ENCODE assay signal across 8 cellular contexts in genomic region chr11:27472398-27473016, GRCh38. TPM values are rescaled to one million over a fixed set of nuclear protein-coding genes. Genes with fewer than 3 reads are reported as not detected.
DNase-seq lines count a peak whose midpoint lies in the region; TF ChIP-seq lines count a peak whose summit lies in the region.

Gene LGR4 (minus strand): TSS chr11:27472790. CDS start chr11:27472302, 488 bp downstream.

- CTCF ChIA-PET in HEK293 (lab: Yijun Ruan, JAX) (interaction anchor here (1.1 to 4.0 kb wide), 3 partner anchors 13 to 259 kb away, joined by 3 to 21 read pairs (median 5); no protein-coding TSS in a partner anchor), SK-N-SH (lab: Yijun Ruan, JAX) (interaction anchor here (0.7 to 2.4 kb wide), 4 partner anchors 14 to 289 kb away, joined by 3 to 11 read pairs (median 7); no protein-coding TSS in a partner anchor)

- TF ChIP-seq EP300 in SK-N-SH (IDR thresholded peaks at IDR 0.05; ENCODE audit: borderline replicate concordance in 1 of 2, low read depth in 1 of 2, low read length in 1 of 2), result no peak
- TF ChIP-seq EP300 in suprapubic skin (IDR thresholded peaks at IDR 0.05), result no peak

- no peaks in the 10 kb centered on the region for H3K9me3 ChIP-seq in HEK293 (ENCODE audit: control insufficient read depth, insufficient read depth, low read depth, low read length)
- no peaks in the 10 kb centered on the region for H3K9me3 ChIP-seq in SK-N-SH
- no peaks in the 10 kb centered on the region for H3K9me3 ChIP-seq in suprapubic skin

- no peaks in the 10 kb centered on the region for H3K36me3 Mint-ChIP-seq in activated naive CD8-positive, alpha-beta T cell

- no peaks in the 10 kb centered on the region for H3K9me3 Mint-ChIP-seq in activated naive CD8-positive, alpha-beta T cell (ENCODE audit: low read depth)

- H3K4me2 ChIP-seq in SK-N-SH, result peak within 1 kb of the TSS; percentile 85

- peak within 1 kb of the TSS; percentile 93 for H3K27ac ChIP-seq in HEK293 (ENCODE audit: extremely low read depth, low read depth, low read length)
- peak within 1 kb of the TSS; percentile 63 to 75 for H3K27ac ChIP-seq in SK-N-SH (ENCODE audit: low read depth in 2 of 2, low read length in 1 of 2)
- peak within 1 kb of the TSS; percentile 97 for H3K27ac ChIP-seq in suprapubic skin

- peaks cover 8% of the 10 kb centered on the region for H3K27me3 Mint-ChIP-seq in activated naive CD8-positive, alpha-beta T cell

- peaks cover 20% of the 10 kb centered on the region for H3K4me1 Mint-ChIP-seq in activated naive CD8-positive, alpha-beta T cell (ENCODE audit: low read depth)

- H3K36me3 ChIP-seq in HEK293 (ENCODE audit: control insufficient read depth in 2 of 2, insufficient read depth in 1 of 2, low read length in 2 of 2) (no peaks in the 10 kb centered on the region), SK-N-SH (replicated peaks in 1 of 2; ENCODE audit: control insufficient read depth in 1 of 2, insufficient read depth in 2 of 2, low read length in 1 of 2) (no peaks in the 10 kb centered on the region), suprapubic skin (no peaks in the 10 kb centered on the region)

- POLR2A ChIA-PET in HEK293 (lab: Yijun Ruan, JAX) (interaction anchor here (0.6 to 1.6 kb wide), 20 partner anchors 8 to 405 kb away, joined by 3 to 10 read pairs (median 4); partner anchors contain the start of gene CCDC34), SK-N-SH (lab: Yijun Ruan, JAX) (interaction anchor here (1.1 kb wide), 1 partner anchor 100 kb away, joined by 3 read pairs; no protein-coding TSS in a partner anchor)

- WGBS in SK-N-SH (ENCODE audit: low lambda C conversion rate), result 1% methylated on average over 16 of the region's 57 CpGs
- under 1% methylated on average over 38 of the region's 57 CpGs for WGBS in suprapubic skin

- H3K4me1 ChIP-seq in HEK293 (ENCODE audit: control insufficient read depth, insufficient read depth, low read length) (no peaks in the 10 kb centered on the region), SK-N-SH (ENCODE audit: control insufficient read depth in 1 of 2, insufficient read depth in 2 of 2, low read depth in 1 of 2, low read length in 1 of 2) (peaks cover 10 to 33% of the 10 kb centered on the region in 2 experiments), suprapubic skin (peaks cover 41% of the 10 kb centered on the region)

- DNase-seq in ELF-1 (ENCODE audit: low read depth, low spot score) (peak; percentile 98), NB4 (ENCODE audit: low read depth) (peak; percentile 96), SK-N-SH (peak; percentile 90), glomerular visceral epithelial cell (ENCODE audit: extremely low spot score) (peak; percentile 94), nucleus accumbens (lab: John Stamatoyannopoulos, UW) (peak; percentile 45 to 95 (median 84)), suprapubic skin (ENCODE audit: low spot score in 2 of 2) (peak; percentile 96 to 98)

- H3K27ac Mint-ChIP-seq in activated naive CD8-positive, alpha-beta T cell, result peak within 1 kb of the TSS; percentile 52

- TF ChIP-seq CTCF in HEK293 (tag by site-specific recombination; IDR thresholded peaks at IDR 0.05), result no peak
- TF ChIP-seq CTCF in NB4 (IDR thresholded peaks at IDR 0.05; ENCODE audit: low read depth, low read length), result no peak
- no peak for TF ChIP-seq CTCF in SK-N-SH (IDR thresholded peaks at IDR 0.05)
- TF ChIP-seq CTCF in suprapubic skin (IDR thresholded peaks at IDR 0.05), result no peak

- H3K9me2 ChIP-seq in SK-N-SH, result no peaks in the 10 kb centered on the region

- no peaks in the 10 kb centered on the region for H3K27me3 ChIP-seq in SK-N-SH (ENCODE audit: insufficient read depth)
- H3K27me3 ChIP-seq in suprapubic skin, result no peaks in the 10 kb centered on the region

- H3K9ac ChIP-seq in SK-N-SH, result peak within 1 kb of the TSS; percentile 77

- H3F3A ChIP-seq in SK-N-SH (replicated peaks; ENCODE audit: insufficient read depth), result peaks cover 4% of the 10 kb centered on the region

- H2AFZ ChIP-seq in SK-N-SH (ENCODE audit: low read depth), result peak within 1 kb of the TSS; percentile 71; the same call in 1 of the 2 replicates

- TF ChIP-seq POLR2A in NB4 (IDR thresholded peaks at IDR 0.05; ENCODE audit: extremely low read depth, insufficient read length) (peak; percentile 40), suprapubic skin (IDR thresholded peaks at IDR 0.05) (peak in 1 of 2 donors; percentile 51)

- H4K20me1 ChIP-seq in SK-N-SH (ENCODE audit: insufficient read depth), result no peaks in the 10 kb centered on the region; the same call in 1 of the 2 replicates

- H3K4me3 ChIP-seq in HEK293 (ENCODE audit: low read depth, low read length), result peak within 1 kb of the TSS; percentile 79
- peak within 1 kb of the TSS; percentile 72 for H3K4me3 ChIP-seq in NB4 (ENCODE audit: low read depth, low read length)
- H3K4me3 ChIP-seq in SK-N-SH (ENCODE audit: low read depth in 2 of 2, low read length in 1 of 2), result peak within 1 kb of the TSS; percentile 75 to 87
- H3K4me3 ChIP-seq in suprapubic skin, result peak within 1 kb of the TSS; percentile 98

- H3K4me3 Mint-ChIP-seq in activated naive CD8-positive, alpha-beta T cell, result peak within 1 kb of the TSS; percentile 97

- no peak for TF ChIP-seq RAD21 in SK-N-SH (IDR thresholded peaks at IDR 0.05; ENCODE audit: low read length)

- H3K79me2 ChIP-seq in SK-N-SH (ENCODE audit: insufficient read depth), result peaks cover 14% of the 10 kb centered on the region; the same call in 1 of the 2 replicates

TF ChIP-seq in HEK293, 187 proteins besides CTCF, POLR2A, EP300 and RAD21 (continues in another document):
- no peak for TF ChIP-seq ZNF645 (tag by site-specific recombination; IDR thresholded peaks at IDR 0.05)
- TF ChIP-seq ZNF341 (tag by site-specific recombination; IDR thresholded peaks at IDR 0.05; ENCODE audit: low read depth), result no peak; the same call in 1 of the 2 replicates
- TF ChIP-seq ZNF544 (tag by site-specific recombination; IDR thresholded peaks at IDR 0.05), result no peak
- TF ChIP-seq IKZF3 (tag by site-specific recombination; IDR thresholded peaks at IDR 0.05), result peak; percentile 91
- TF ChIP-seq ZNF121 (tag by site-specific recombination; IDR thresholded peaks at IDR 0.05), result no peak
- no peak for TF ChIP-seq ZNF350 (tag by site-specific recombination; IDR thresholded peaks at IDR 0.05)
- TF ChIP-seq ZSCAN30 (tag by site-specific recombination; IDR thresholded peaks at IDR 0.05), result peak; percentile 56; the same call in 1 of the 2 replicates
- no peak for TF ChIP-seq ZNF169 (tag by site-specific recombination; IDR thresholded peaks at IDR 0.05)
- TF ChIP-seq ZNF221 (tag by site-specific recombination; IDR thresholded peaks at IDR 0.05; ENCODE audit: borderline replicate concordance), result no peak
- TF ChIP-seq SP2 (tag by site-specific recombination; IDR thresholded peaks at IDR 0.05), result peak; percentile 63

TF ChIP-seq in SK-N-SH, 30 proteins besides CTCF, POLR2A, EP300 and RAD21 (continues in another document):
- TF ChIP-seq REST (IDR thresholded peaks at IDR 0.05; ENCODE audit: low read depth, low read length), result no peak
- TF ChIP-seq FOXJ3 (CRISPR knock-in tag; IDR thresholded peaks at IDR 0.05), result no peak
- TF ChIP-seq MAX (IDR thresholded peaks at IDR 0.05; ENCODE audit: low read depth), result no peak
- TF ChIP-seq TCF12 (IDR thresholded peaks at IDR 0.05), result no peak
- TF ChIP-seq CHD2 (IDR thresholded peaks at IDR 0.05; ENCODE audit: low read length, partially characterized antibody), result no peak
- TF ChIP-seq TAF1 (IDR thresholded peaks at IDR 0.05; ENCODE audit: borderline replicate concordance, low read depth, low read length), result peak; percentile 60
- no peak for TF ChIP-seq USF2 (IDR thresholded peaks at IDR 0.05; ENCODE audit: borderline replicate concordance, low read depth, low read length)

RNA-seq across cellular contexts. Expression of gene LGR4, which starts in this region (rescaled TPM):
- 2.6 and 4.6 TPM in 2 replicates for polyA plus RNA-seq in SK-N-SH (2012; rRNA removed)
- 3.2 and 3.4 TPM in 2 replicates for polyA plus RNA-seq in SK-N-SH (2012; cell fraction: cytosol; rRNA removed)
- polyA plus RNA-seq in SK-N-SH (2012; cell fraction: nucleus; rRNA removed), result 6.5 and 9.3 TPM in 2 replicates
- 100 to 1,000 TPM in 1 of 4 donors, 10 to 100 TPM in 3; 54.7 to 143 (median 66.4) TPM for total RNA-seq in suprapubic skin

Comparison
In these comparisons a context has a peak if more than half of its experiments do, and no peak if none do; other contexts are left out.
1. Peak in every context shown above with its lines: DNase-seq, H3K4me3 ChIP-seq and H3K27ac ChIP-seq.